17 cellular contexts compared by ENCODE assay signal in genomic region chr7:92043637-92044036, GRCh38.
DNase-seq lines count a peak whose midpoint lies in the region; ATAC-seq, FAIRE-seq and TF ChIP-seq lines count a peak whose summit lies in the region.
"Had no signal": no experiment of that assay in that cellular context is flagged by ENCODE, and none has a peak within 500 bp of the region (broad histone marks: within the 10 kb centered on the region; RNA-seq: fewer than 3 reads in every experiment).

No MANE protein-coding gene starts in this region.

- DNase-seq in Kasumi-1 (lab: John Stamatoyannopoulos, UW) (peak; percentile 14 to 33), caudate nucleus (lab: John Stamatoyannopoulos, UW) (peak in 2 of 61 donors; percentile 13 to 42), body of pancreas (no peak), GM13976 (ENCODE audit: low spot score) (no peak), mucosa of gallbladder (ENCODE audit: low spot score) (no peak), NCI-H2196 treated with DMSO at 0.1 percent for 48 hours (lab: John Stamatoyannopoulos, UW; ENCODE audit: unreplicated experiment) (no peak)
- DNase-seq: activated CD8-positive, alpha-beta memory T cell treated with anti-CD3 and anti-CD28 coated beads, Interleukin-2, amount 10 ng/mL, durations not matched to agents 7 days and 5 days; activated effector memory CD4-positive, alpha-beta T cell treated with anti-CD3 and anti-CD28 coated beads, Interleukin-2, amount 50 U/mL, for 16 hours; aorta; C1 segment of cervical spinal cord; NCI-H1105; NCI-H2171 treated with DMSO at 0.1 percent for 48 hours had no signal

- H3K4me3 ChIP-seq in skeletal muscle tissue (ENCODE audit: low read length in 3 of 3) (peak overlapping the region in 2 of 3 donors; percentile 30 to 49), body of pancreas (no peak overlapping the region)

- 16 to 20% methylated on average over 2 of the region's 2 CpGs for WGBS in body of pancreas, 2 donors

- H3K9me3 ChIP-seq in skeletal muscle tissue (ENCODE audit: control insufficient read depth in 3 of 3, low read length in 3 of 3) (no peaks in the 10 kb centered on the region), body of pancreas (no peaks in the 10 kb centered on the region)

- TF ChIP-seq POLR2A in body of pancreas (IDR thresholded peaks at IDR 0.05) = no peak

- intact Hi-C loops in body of pancreas (cut with DNase I) = no loop called here

- no peaks in the 10 kb centered on the region for H3K27me3 ChIP-seq in skeletal muscle tissue (ENCODE audit: control insufficient read depth in 3 of 3, insufficient read depth in 3 of 3, low read length in 3 of 3)
- H3K27me3 ChIP-seq in body of pancreas = no peaks in the 10 kb centered on the region

- in situ Hi-C loops in GM13976 (cut with MboI; ENCODE audit: low sequenced_read_pairs, unreplicated experiment) = no loop called here

- no peak for ATAC-seq in body of pancreas
- ATAC-seq: activated CD4-positive, CD25-positive, alpha-beta regulatory T cell treated with anti-CD3 and anti-CD28 coated beads, Interleukin-2, amount 50 U/mL, for 24 hours; activated CD8-positive, alpha-beta memory T cell treated with anti-CD3 and anti-CD28 coated beads, Interleukin-2, amount 10 ng/mL, durations not matched to agents 7 days and 5 days; stimulated activated memory B cell treated with anti-CD40 and anti-IgM and Interleukin-4, amounts not matched to agents 10 μg/mL and 1 μg/mL and 100 μg/mL, for 72 hours had no signal

- peaks cover 0 to 17% (median 7%) of the 10 kb centered on the region in 3 donors for H3K4me1 ChIP-seq in skeletal muscle tissue (ENCODE audit: control insufficient read depth in 3 of 3, insufficient read depth in 3 of 3, low read length in 3 of 3)
- peaks cover 29% of the 10 kb centered on the region for H3K4me1 ChIP-seq in body of pancreas

- H3K36me3 ChIP-seq in skeletal muscle tissue (ENCODE audit: control insufficient read depth in 3 of 3, insufficient read depth in 3 of 3, low read length in 3 of 3) = peaks cover 7 to 34% (median 32%) of the 10 kb centered on the region in 3 donors
- peaks cover 0 to 8% of the 10 kb centered on the region in 2 donors for H3K36me3 ChIP-seq in body of pancreas (replicated peaks in 1 of 2; ENCODE audit: insufficient read depth in 1 of 2, low read depth in 2 of 2)

- peak; percentile 71 for FAIRE-seq in islet of Langerhans (lab: Jason Lieb, UNC)

- H3K9ac ChIP-seq in skeletal muscle tissue (ENCODE audit: low read depth in 1 of 3, low read length in 3 of 3) = peak overlapping the region; percentile 63 to 72 (median 66)

- H3K27ac ChIP-seq in caudate nucleus (ENCODE audit: low read depth, low read length) = peak overlapping the region; percentile 79
- H3K27ac ChIP-seq in skeletal muscle tissue (ENCODE audit: low read depth, low read length) = peak overlapping the region; percentile 95
- peak overlapping the region in 2 of 4 donors; percentile 31 to 78 for H3K27ac ChIP-seq in body of pancreas
- H3K27ac ChIP-seq: RWPE1 had no signal

- TF ChIP-seq CTCF in body of pancreas (IDR thresholded peaks at IDR 0.05) (no peak), GM13976 (IDR thresholded peaks at IDR 0.05; ENCODE audit: borderline replicate concordance, control extremely low read depth, extremely low read depth, insufficient read depth, missing control alignments) (no peak)

Comparison
In these comparisons a context has a peak if more than half of its experiments do, and no peak if none do; other contexts are left out.
1. DNase-seq: peak in Kasumi-1 (2 of 2); none in body of pancreas (0 of 4), GM13976 (single experiment), mucosa of gallbladder (single experiment) and NCI-H2196 treated with DMSO at 0.1 percent for 48 hours (single experiment).
2. H3K4me3 ChIP-seq: peak in skeletal muscle tissue (2 of 3); none in body of pancreas (0 of 2).